ENCODE assay signal across 9 cellular contexts in the genomic region with DNA sequence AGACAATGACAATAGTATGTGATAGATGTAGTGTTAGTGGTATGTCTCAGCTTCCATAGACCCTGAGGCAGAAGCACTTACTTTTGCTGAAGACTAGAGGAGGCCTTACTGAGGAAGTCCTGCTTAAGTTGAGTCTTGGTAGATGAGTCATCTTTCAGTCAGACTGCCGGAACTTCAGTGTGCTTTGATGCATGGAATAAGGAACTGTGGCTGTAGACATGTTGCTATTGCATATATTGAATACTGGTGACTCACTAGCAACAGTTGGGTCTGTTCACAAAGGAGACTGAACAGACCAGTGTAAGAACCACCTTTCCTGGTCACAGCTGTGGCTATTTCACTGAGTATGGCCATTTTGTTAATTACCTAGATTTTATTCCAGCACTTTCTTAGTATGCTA.
DNase-seq lines count a peak whose midpoint lies in the region; ATAC-seq, FAIRE-seq and TF ChIP-seq lines count a peak whose summit lies in the region.
"Had no signal": no experiment of that assay in that cellular context is flagged by ENCODE, and none has a peak within 500 bp of the region (broad histone marks: within the 10 kb centered on the region; RNA-seq: fewer than 3 reads in every experiment).

No MANE protein-coding gene starts in this region.

- H3K9me3 Mint-ChIP-seq in naive thymus-derived CD4-positive, alpha-beta T cell = peaks cover 0 to 39% (median 14%) of the 10 kb centered on the region in 11 donors

- H3K27ac ChIP-seq in PC-9 (no peak overlapping the region), pancreas (peak overlapping the region in 1 of 4 donors; percentile 50), coronary artery (no peak overlapping the region)
- no peak overlapping the region for H3K27ac ChIP-seq in naive thymus-derived CD4-positive, alpha-beta T cell (ENCODE audit: low read depth, low read length)

- H3K36me3 ChIP-seq in PC-9 (ENCODE audit: low read depth) = no peaks in the 10 kb centered on the region
- H3K36me3 ChIP-seq in pancreas = no peaks in the 10 kb centered on the region
- no peaks in the 10 kb centered on the region for H3K36me3 ChIP-seq in naive thymus-derived CD4-positive, alpha-beta T cell (ENCODE audit: control insufficient read depth in 2 of 3, insufficient read depth in 3 of 3, low read length in 3 of 3)

- no peak overlapping the region for H3K27ac Mint-ChIP-seq in naive thymus-derived CD4-positive, alpha-beta T cell

- POLR2A ChIA-PET in PC-9 (lab: Charles Lee; ENCODE audit: unreplicated experiment) = no interaction called here
- POLR2A ChIA-PET in naive thymus-derived CD4-positive, alpha-beta T cell (lab: Charles Lee) = no interaction called here

- TF ChIP-seq CTCF in PC-9 (conservative IDR thresholded peaks at IDR 0.05) = no peak
- no peak for TF ChIP-seq CTCF in pancreas (IDR thresholded peaks at IDR 0.05)
- TF ChIP-seq CTCF in coronary artery (IDR thresholded peaks at IDR 0.05) = no peak

- ATAC-seq in GM19397 (IDR thresholded peaks at IDR 0.05; ENCODE audit: unreplicated experiment) (peak; percentile 99), HG03097 (IDR thresholded peaks at IDR 0.05; ENCODE audit: low FRiP score, unreplicated experiment) (peak; percentile 98), pancreas (peak; percentile 44 to 88 (median 46))
- ATAC-seq in naive thymus-derived CD4-positive, alpha-beta T cell = no peak

- no peak overlapping the region for H3K4me2 ChIP-seq in PC-9

- no peaks in the 10 kb centered on the region for H3K79me2 ChIP-seq in PC-9 (ENCODE audit: low read depth)

- no peaks in the 10 kb centered on the region for H3K4me1 Mint-ChIP-seq in naive thymus-derived CD4-positive, alpha-beta T cell

- no peaks in the 10 kb centered on the region for H4K20me1 ChIP-seq in PC-9 (ENCODE audit: insufficient read depth)

- no TSS peak for BruUV-seq in PC-9 (replicated peaks; lab: Mats Ljungman, UMichigan)

- CTCF ChIA-PET in PC-9 (lab: Charles Lee) = no interaction called here
- CTCF ChIA-PET in naive thymus-derived CD4-positive, alpha-beta T cell (lab: Charles Lee) = no interaction called here

- no peak for FAIRE-seq in pancreas (lab: Jason Lieb, UNC)

- no peaks in the 10 kb centered on the region for H3F3A ChIP-seq in PC-9 (ENCODE audit: insufficient read depth, low read depth)

- no peaks in the 10 kb centered on the region for H3K4me1 ChIP-seq in PC-9 (replicated peaks; ENCODE audit: insufficient read depth)
- peaks cover 0 to 4% (median 0%) of the 10 kb centered on the region in 3 donors for H3K4me1 ChIP-seq in pancreas
- no peaks in the 10 kb centered on the region for H3K4me1 ChIP-seq in naive thymus-derived CD4-positive, alpha-beta T cell (ENCODE audit: control insufficient read depth in 2 of 2, insufficient read depth in 2 of 2, low read length in 2 of 2)

- H3K4me3 Mint-ChIP-seq in naive thymus-derived CD4-positive, alpha-beta T cell = no peak overlapping the region

- 64 to 71% methylated on average over 1 of the region's 1 CpG for WGBS in pancreas, 2 donors

- 0 out of 2 replicates have a peak, but pooled peaks cover 10% of the 10 kb centered on the region for H3K9me3 ChIP-seq in PC-9 (ENCODE audit: insufficient read depth, low read depth)
- no peaks in the 10 kb centered on the region for H3K9me3 ChIP-seq in pancreas
- no peaks in the 10 kb centered on the region for H3K9me3 ChIP-seq in naive thymus-derived CD4-positive, alpha-beta T cell (ENCODE audit: control insufficient read depth in 2 of 3, low read length in 3 of 3)

- no peaks in the 10 kb centered on the region for H3K36me3 Mint-ChIP-seq in naive thymus-derived CD4-positive, alpha-beta T cell

- intact Hi-C loops in PC-9 (cut with micrococcal nuclease; ENCODE audit: unreplicated experiment) (no loop called here), pancreas (cut with DNase I) (no loop called here)
- intact Hi-C loops in naive thymus-derived CD4-positive, alpha-beta T cell (cut with micrococcal nuclease) = no loop called here

- no peaks in the 10 kb centered on the region for H3K27me3 Mint-ChIP-seq in naive thymus-derived CD4-positive, alpha-beta T cell

- DNase-seq in PC-9 = peak in 1 of 2 experiments; percentile 80
- DNase-seq in pancreas = peak in 1 of 6 donors; percentile 29
- DNase-seq in NCI-H82 (lab: John Stamatoyannopoulos, UW) = no peak
- no peak for DNase-seq in naive thymus-derived CD4-positive, alpha-beta T cell
- DNase-seq in coronary artery (ENCODE audit: low spot score) = no peak
- DNase-seq in cerebellar nuclear complex (lab: John Stamatoyannopoulos, UW) = no peak
- DNase-seq: SHP77 had no signal

- H3K9me2 ChIP-seq in PC-9 (ENCODE audit: insufficient read depth) = no peaks in the 10 kb centered on the region

- H3K27me3 ChIP-seq in PC-9 (ENCODE audit: insufficient read depth, low read depth) (no peaks in the 10 kb centered on the region), pancreas (no peaks in the 10 kb centered on the region)
- no peaks in the 10 kb centered on the region for H3K27me3 ChIP-seq in naive thymus-derived CD4-positive, alpha-beta T cell (ENCODE audit: control insufficient read depth in 2 of 2, insufficient read depth in 2 of 2, low read length in 2 of 2)

- peak overlapping the region; percentile 40; the same call in 1 of the 2 replicates for H2AFZ ChIP-seq in PC-9

- H3K4me3 ChIP-seq in PC-9 = no peak overlapping the region
- H3K4me3 ChIP-seq in pancreas = no peak overlapping the region
- H3K4me3 ChIP-seq in naive thymus-derived CD4-positive, alpha-beta T cell (ENCODE audit: low read length) = no peak overlapping the region
- H3K4me3 ChIP-seq in coronary artery = no peak overlapping the region
